9 cellular contexts compared by ENCODE assay signal in genomic region chr17:78263063-78263735, GRCh38. TPM values are rescaled to one million over a fixed set of nuclear protein-coding genes. Genes with fewer than 3 reads are reported as not detected.
DNase-seq lines count a peak whose midpoint lies in the region; ATAC-seq lines count a peak whose summit lies in the region.
"Had no signal": no experiment of that assay in that cellular context is flagged by ENCODE, and none has a peak within 500 bp of the region (broad histone marks: within the 10 kb centered on the region; RNA-seq: fewer than 3 reads in every experiment).

No MANE protein-coding gene starts in this region.

- no peaks in the 10 kb centered on the region for H3K9me3 Mint-ChIP-seq in stimulated activated naive CD8-positive, alpha-beta T cell treated with anti-CD3 and anti-CD28 coated beads, Interleukin-15, Interleukin-2, amounts not matched to agents 100 ng/mL and 50 ng/mL, for 24 hours

- DNase-seq in stimulated activated naive CD8-positive, alpha-beta T cell treated with anti-CD3 and anti-CD28 coated beads, Interleukin-15, Interleukin-2, amounts not matched to agents 100 U/mL and 50 U/mL, for 24 hours, result no peak
- DNase-seq in cerebellar cortex (ENCODE audit: low spot score) (peak; percentile 30), GDM1 (lab: John Stamatoyannopoulos, UW) (no peak), NCI-H1417 (lab: John Stamatoyannopoulos, UW) (no peak)

- no peaks in the 10 kb centered on the region for H3K27me3 Mint-ChIP-seq in stimulated activated naive CD8-positive, alpha-beta T cell treated with anti-CD3 and anti-CD28 coated beads, Interleukin-15, Interleukin-2, amounts not matched to agents 100 ng/mL and 50 ng/mL, for 24 hours

- no peak overlapping the region for H3K4me3 ChIP-seq in mesodermal cell (ENCODE audit: extremely low read depth, insufficient read depth, low read length, poor library complexity, severe bottlenecking)

- peak overlapping the region; percentile 25 for H3K27ac ChIP-seq in mesodermal cell (ENCODE audit: low read depth, low read length, severe bottlenecking)
- H3K27ac ChIP-seq: C4-2B had no signal

- H3K4me1 Mint-ChIP-seq in stimulated activated naive CD8-positive, alpha-beta T cell treated with anti-CD3 and anti-CD28 coated beads, Interleukin-15, Interleukin-2, amounts not matched to agents 100 ng/mL and 50 ng/mL, for 24 hours (ENCODE audit: low read depth), result peaks cover 23% of the 10 kb centered on the region

- ATAC-seq in stimulated activated naive CD8-positive, alpha-beta T cell treated with anti-CD3 and anti-CD28 coated beads, Interleukin-15, Interleukin-2, amounts not matched to agents 100 U/mL and 50 U/mL, for 24 hours, result no peak
- ATAC-seq in HG03432 (IDR thresholded peaks at IDR 0.05; ENCODE audit: unreplicated experiment), result no peak
- ATAC-seq in GM19467 (IDR thresholded peaks at IDR 0.05; ENCODE audit: unreplicated experiment), result no peak

- no peaks in the 10 kb centered on the region for H3K36me3 ChIP-seq in mesodermal cell (ENCODE audit: control insufficient read depth, insufficient read depth, low read length)

- peak overlapping the region; percentile 36 for H3K27ac Mint-ChIP-seq in stimulated activated naive CD8-positive, alpha-beta T cell treated with anti-CD3 and anti-CD28 coated beads, Interleukin-15, Interleukin-2, amounts not matched to agents 100 ng/mL and 50 ng/mL, for 24 hours

- H3K36me3 Mint-ChIP-seq in stimulated activated naive CD8-positive, alpha-beta T cell treated with anti-CD3 and anti-CD28 coated beads, Interleukin-15, Interleukin-2, amounts not matched to agents 100 ng/mL and 50 ng/mL, for 24 hours (ENCODE audit: low read depth), result no peaks in the 10 kb centered on the region

- WGBS in mesodermal cell (ENCODE audit: insufficient coverage in 2 of 2), 2 experiments, result 81 to 84% methylated on average over 17 to 21 of the region's 23 CpGs

- no peak overlapping the region for H3K4me3 Mint-ChIP-seq in stimulated activated naive CD8-positive, alpha-beta T cell treated with anti-CD3 and anti-CD28 coated beads, Interleukin-15, Interleukin-2, amounts not matched to agents 100 ng/mL and 50 ng/mL, for 24 hours

- H3K4me1 ChIP-seq in mesodermal cell (ENCODE audit: control insufficient read depth, insufficient read depth, low read length, poor library complexity, severe bottlenecking), result peaks cover 22% of the 10 kb centered on the region

- no peaks in the 10 kb centered on the region for H3K9me3 ChIP-seq in mesodermal cell (ENCODE audit: control insufficient read depth, low read length)

RNA-seq across cellular contexts. Expression of gene TMEM235, which starts 31.8 kb away (rescaled TPM):
- polyA plus RNA-seq in mesodermal cell (2013, experiment 1 of 2), result not detected
- polyA plus RNA-seq in mesodermal cell (2013, experiment 2 of 2), result not detected

RNA-seq across cellular contexts. Expression of gene BIRC5, which starts 49.1 kb away (rescaled TPM):
- 67.6 TPM for polyA plus RNA-seq in mesodermal cell (2013, experiment 1 of 2)
- polyA plus RNA-seq in mesodermal cell (2013, experiment 2 of 2), result 73.0 TPM
